ENCODE assay signal across 3 cellular contexts in genomic region chr11:73888244-73888643, GRCh38.
"Had no signal": no experiment of that assay in that cellular context is flagged by ENCODE, and none has a peak within 500 bp of the region (broad histone marks: within the 10 kb centered on the region; RNA-seq: fewer than 3 reads in every experiment).

No MANE protein-coding gene starts in this region.

- H3K4me3 ChIP-seq: GM12878 had no signal

- ATAC-seq: GM12878 had no signal

- DNase-seq: GDM1, GF-D8 had no signal
